In genomic region chr10:111231779-111232178, GRCh38 we compare ENCODE assay signal across 24 cellular contexts.
DNase-seq lines count a peak whose midpoint lies in the region; ATAC-seq, FAIRE-seq and TF ChIP-seq lines count a peak whose summit lies in the region.
"Had no signal": no experiment of that assay in that cellular context is flagged by ENCODE, and none has a peak within 500 bp of the region (broad histone marks: within the 10 kb centered on the region; RNA-seq: fewer than 3 reads in every experiment).

No MANE protein-coding gene starts in this region.

- TF ChIP-seq POLR2A in A549 (IDR thresholded peaks at IDR 0.05; ENCODE audit: low read length), result no peak
- no peak for TF ChIP-seq POLR2A in HCT116 (IDR thresholded peaks at IDR 0.05; ENCODE audit: borderline replicate concordance, extremely low read depth, insufficient read depth, insufficient read length)

- FAIRE-seq in A549 (lab: Jason Lieb, UNC), result no peak
- FAIRE-seq: GM12891, GM19239 had no signal

- no peaks in the 10 kb centered on the region for H3K9me3 ChIP-seq in A549
- H3K9me3 ChIP-seq in HCT116 (ENCODE audit: control insufficient read depth in 1 of 2, insufficient read depth in 1 of 2, low read depth in 1 of 2, low read length in 2 of 2), result no peaks in the 10 kb centered on the region
- no peaks in the 10 kb centered on the region for H3K9me3 ChIP-seq in ascending aorta
- H3K9me3 ChIP-seq: BE2C, BLaER1, Caco-2 had no signal

- H3K36me3 ChIP-seq in HCT116 (ENCODE audit: control insufficient read depth in 1 of 2, insufficient read depth in 2 of 2, low read length in 2 of 2), result no peaks in the 10 kb centered on the region
- H3K36me3 ChIP-seq in ascending aorta, result no peaks in the 10 kb centered on the region
- H3K36me3 ChIP-seq: BE2C, BLaER1 had no signal

- no peak for ATAC-seq in A549
- no peak for ATAC-seq in HCT116
- ATAC-seq in HG02840 (IDR thresholded peaks at IDR 0.05; ENCODE audit: low FRiP score, unreplicated experiment), result no peak

- no peak for TF ChIP-seq EP300 in A549 (IDR thresholded peaks at IDR 0.05)
- no peak for TF ChIP-seq EP300 in Ishikawa (IDR thresholded peaks at IDR 0.05; ENCODE audit: borderline replicate concordance)

- POLR2A ChIA-PET in A549 (lab: Yijun Ruan, JAX) (no interaction called here), HCT116 (lab: Charles Lee) (no interaction called here)

- H3K9me2 ChIP-seq in HCT116 (ENCODE audit: insufficient read depth), result no peaks in the 10 kb centered on the region; the same call in 1 of the 2 replicates

- no peak overlapping the region for H3K9ac ChIP-seq in HCT116 (ENCODE audit: low read length)
- H3K9ac ChIP-seq: BLaER1 had no signal

- DNase-seq in A549 (ENCODE audit: low read depth in 1 of 2, low spot score in 1 of 2), result no peak
- DNase-seq in HCT116 (ENCODE audit: low read depth, low spot score), result no peak
- peak; percentile 20 for DNase-seq in superior temporal gyrus (ENCODE audit: extremely low spot score)
- no peak for DNase-seq in KG1 (lab: John Stamatoyannopoulos, UW)
- DNase-seq in ascending aorta (ENCODE audit: low spot score in 2 of 2), result no peak
- DNase-seq: ACHN; BE2C; C1 segment of cervical spinal cord; Caco-2; CD4-positive, alpha-beta memory T cell; CD4-positive, CD25-positive, alpha-beta regulatory T cell; DMS 273 treated with DMSO at 0.1 percent for 48 hours; DMS153; DMS53; DMS79; DND-41; EL; GDM1 had no signal

- no peak for TF ChIP-seq RAD21 in A549 (conservative IDR thresholded peaks at IDR 0.05 in 1 of 2, IDR thresholded peaks at IDR 0.05 in 1 of 2)
- TF ChIP-seq RAD21 in HCT116 (IDR thresholded peaks at IDR 0.05; ENCODE audit: low read depth), result no peak
- TF ChIP-seq RAD21 in Ishikawa (IDR thresholded peaks at IDR 0.05; ENCODE audit: low read depth), result no peak

- TF ChIP-seq CTCF in A549 (IDR thresholded peaks at IDR 0.05) (no peak), HCT116 (IDR thresholded peaks at IDR 0.05 in 2 of 3, conservative IDR thresholded peaks at IDR 0.05 in 1 of 3; ENCODE audit: borderline replicate concordance in 1 of 3, insufficient read depth in 1 of 3, low read depth in 2 of 3, low read length in 2 of 3) (no peak), ascending aorta (IDR thresholded peaks at IDR 0.05) (no peak)

- H3K4me3 ChIP-seq in A549 (no peak overlapping the region), HCT116 (replicated peaks in 1 of 2; ENCODE audit: low read depth in 1 of 2, low read length in 2 of 2) (no peak overlapping the region), ascending aorta (no peak overlapping the region)
- H3K4me3 ChIP-seq: BLaER1 had no signal

- intact Hi-C loops in HCT116 (cut with micrococcal nuclease) (no loop called here), ascending aorta (cut with DNase I) (no loop called here)

- H3K27me3 ChIP-seq in HCT116 (ENCODE audit: insufficient read depth, low read length), result peaks cover 15% of the 10 kb centered on the region; the same call in 1 of the 2 replicates
- no peaks in the 10 kb centered on the region for H3K27me3 ChIP-seq in ascending aorta
- H3K27me3 ChIP-seq: BLaER1 had no signal

- H3K27ac ChIP-seq in A549 (no peak overlapping the region), HCT116 (ENCODE audit: low read depth, low read length) (no peak overlapping the region), ascending aorta (no peak overlapping the region)
- H3K27ac ChIP-seq: 22Rv1, BLaER1 had no signal

- BruUV-seq in HCT116 (replicated peaks; lab: Mats Ljungman, UMichigan), result no TSS peak

- CTCF ChIA-PET in A549 (lab: Yijun Ruan, JAX), result no interaction called here
- CTCF ChIA-PET in HCT116 (lab: Charles Lee), result no interaction called here

- H3K4me1 ChIP-seq in A549, result no peaks in the 10 kb centered on the region
- H3K4me1 ChIP-seq in HCT116 (ENCODE audit: control insufficient read depth in 1 of 2, insufficient read depth in 2 of 2, low read length in 2 of 2), result no peaks in the 10 kb centered on the region
- no peaks in the 10 kb centered on the region for H3K4me1 ChIP-seq in ascending aorta
- H3K4me1 ChIP-seq: BE2C, BLaER1, Caco-2 had no signal

- H4K20me1 ChIP-seq in HCT116 (ENCODE audit: insufficient read depth), result no peaks in the 10 kb centered on the region
- H4K20me1 ChIP-seq: BLaER1 had no signal

- WGBS in A549 (ENCODE audit: missing lambda C conversion rate), result 1% methylated on average over 5 of the region's 5 CpGs

- H3K4me2 ChIP-seq in A549 (no peak overlapping the region), HCT116 (ENCODE audit: low read length) (no peak overlapping the region)
- H3K4me2 ChIP-seq: BLaER1 had no signal

- H3K79me2 ChIP-seq in HCT116 (ENCODE audit: insufficient read depth, low read length), result no peaks in the 10 kb centered on the region

- RAD21 ChIA-PET in HCT116 (lab: Charles Lee; ENCODE audit: low non-redundant PET in 1 of 2, low total read pairs in 2 of 2, uncharacterized antibody in 2 of 2, unreplicated experiment in 2 of 2), result no interaction called here

- H2AFZ ChIP-seq in HCT116 (ENCODE audit: low read depth, low read length, poor library complexity, severe bottlenecking), result no peak overlapping the region

TF ChIP-seq in A549, 52 proteins besides CTCF, POLR2A, EP300 and RAD21 (continues in another document):
- no peak for TF ChIP-seq FOSL2 (IDR thresholded peaks at IDR 0.05)
- no peak for TF ChIP-seq FOSL2 (CRISPR knock-in tag; IDR thresholded peaks at IDR 0.05)

TF ChIP-seq in HCT116, 20 proteins besides CTCF, POLR2A, EP300 and RAD21:
- TF ChIP-seq CEBPB (IDR thresholded peaks at IDR 0.05; ENCODE audit: low read depth) (no peak), REST (IDR thresholded peaks at IDR 0.05; ENCODE audit: low read depth) (peak; percentile 48)

TF ChIP-seq in Ishikawa, 13 proteins besides CTCF, POLR2A, EP300 and RAD21:
- TF ChIP-seq MAX (IDR thresholded peaks at IDR 0.05) (no peak), REST (IDR thresholded peaks at IDR 0.05; ENCODE audit: low read depth) (peak; percentile 76), YY1 (IDR thresholded peaks at IDR 0.05; ENCODE audit: low read depth) (no peak), CREB1 (IDR thresholded peaks at IDR 0.05; ENCODE audit: low read depth) (no peak), TCF12 (IDR thresholded peaks at IDR 0.05; ENCODE audit: low read depth) (no peak)

Comparison
In these comparisons a context has a peak if more than half of its experiments do, and no peak if none do; other contexts are left out.
1. Of the 6 proteins assayed by ChIP-seq in both A549 and HCT116: peak only in A549: none; only in HCT116: none; in both: REST; in neither: 5.